Comparison of ENCODE assay signal across 24 cellular contexts in genomic region chr7:26474596-26474995, GRCh38.
"Had no signal": no experiment of that assay in that cellular context is flagged by ENCODE, and none has a peak within 500 bp of the region (broad histone marks: within the 10 kb centered on the region; RNA-seq: fewer than 3 reads in every experiment).

No MANE protein-coding gene starts in this region.

- H3K4me1 ChIP-seq: neural progenitor cell, pancreas, psoas muscle, right lobe of liver, sigmoid colon, stomach, thyroid gland, tibial nerve, upper lobe of left lung, vagina had no signal

- H2AFZ ChIP-seq: neural progenitor cell had no signal

- H3K27me3 ChIP-seq: pancreas, right lobe of liver, sigmoid colon, stomach, thyroid gland, tibial nerve, upper lobe of left lung, vagina had no signal

- H3K4me3 ChIP-seq: neural progenitor cell, pancreas, psoas muscle, right lobe of liver, sigmoid colon, stomach, thoracic aorta, thyroid gland, tibial nerve, upper lobe of left lung, vagina had no signal

- H3K27ac ChIP-seq: neural progenitor cell, pancreas, psoas muscle, right lobe of liver, sigmoid colon, stomach, thoracic aorta, thyroid gland, tibial nerve, upper lobe of left lung, vagina had no signal

- H3K9me3 ChIP-seq: pancreas, psoas muscle, right lobe of liver, sigmoid colon, stomach, thoracic aorta, thyroid gland, tibial nerve, upper lobe of left lung, vagina had no signal

- H3K9ac ChIP-seq: neural progenitor cell had no signal

- H3K36me3 ChIP-seq: neural progenitor cell, pancreas, right lobe of liver, sigmoid colon, stomach, thoracic aorta, thyroid gland, tibial nerve, upper lobe of left lung, vagina had no signal

- H3K4me2 ChIP-seq: neural progenitor cell had no signal

- DNase-seq: naive thymus-derived CD8-positive, alpha-beta T cell; nephron progenitor cell; occipital lobe; pancreas; posterior cingulate gyrus; psoas muscle; right cardiac atrium; right lobe of liver; sigmoid colon; small intestine; stimulated activated CD4-positive, alpha-beta T cell treated with anti-CD3 and anti-CD28 coated beads, Interleukin-15, amount 100 ng/mL, for 24 hours; stimulated activated CD4-positive, alpha-beta T cell treated with anti-CD3 and anti-CD28 coated beads, Interleukin-2, amount 100 ng/mL, for 24 hours; stimulated activated CD4-positive, alpha-beta T cell treated with anti-CD3 and anti-CD28 coated beads, Interleukin-2, amount 100 ng/mL, for 48 hours; stimulated activated CD4-positive, alpha-beta T cell treated with anti-CD3 and anti-CD28 coated beads, Interleukin-4, amount 100 ng/mL, for 24 hours; stimulated activated naive B cell treated with anti-CD40 and anti-IgM and Interleukin-4, amounts not matched to agents 10 μg/mL and 1 μg/mL and 100 μg/mL, for 72 hours; stimulated activated naive CD4-positive, alpha-beta T cell treated with Interleukin-2 at 50 U/mL for 16 hours; stomach; trophoblast cell; upper lobe of left lung had no signal
